8 cellular contexts compared by ENCODE assay signal in genomic region chr12:108854055-108854452, GRCh38. TPM values are rescaled to one million over a fixed set of nuclear protein-coding genes. Genes with fewer than 3 reads are reported as not detected.
DNase-seq lines count a peak whose midpoint lies in the region; TF ChIP-seq lines count a peak whose summit lies in the region.

No MANE protein-coding gene starts in this region.

- H3K9me3 Mint-ChIP-seq in activated naive CD4-positive, alpha-beta T cell treated with anti-CD3 and anti-CD28 coated beads for 36 hours = peaks cover 6% of the 10 kb centered on the region

- H3K36me3 Mint-ChIP-seq in activated naive CD4-positive, alpha-beta T cell treated with anti-CD3 and anti-CD28 coated beads for 36 hours (ENCODE audit: low read depth) = peaks cover 6% of the 10 kb centered on the region

- no peak overlapping the region for H3K27ac Mint-ChIP-seq in activated naive CD4-positive, alpha-beta T cell treated with anti-CD3 and anti-CD28 coated beads for 36 hours

- H3K27ac ChIP-seq in fibroblast of lung (ENCODE audit: insufficient read depth, low read length) = peak overlapping the region; percentile 100
- H3K27ac ChIP-seq in sigmoid colon = peak overlapping the region; percentile 91 to 99 (median 96)

- no peaks in the 10 kb centered on the region for H3K27me3 Mint-ChIP-seq in activated naive CD4-positive, alpha-beta T cell treated with anti-CD3 and anti-CD28 coated beads for 36 hours (ENCODE audit: low read depth)

- H3K4me3 Mint-ChIP-seq in activated naive CD4-positive, alpha-beta T cell treated with anti-CD3 and anti-CD28 coated beads for 36 hours = no peak overlapping the region

- H3K36me3 ChIP-seq in fibroblast of lung (ENCODE audit: control insufficient read depth, insufficient read depth, low read length) (peaks cover 5% of the 10 kb centered on the region), sigmoid colon (peaks cover 0 to 4% (median 0%) of the 10 kb centered on the region in 4 donors)

- intact Hi-C loops in sigmoid colon (cut with DNase I) = loop anchor here (1.0 to 10.0 kb wide), 3 partner anchors 51 to 241 kb away; partner anchors contain the start of genes ALKBH2 and UNG
- intact Hi-C loops in activated naive CD4-positive, alpha-beta T cell treated with anti-CD3 and anti-CD28 coated beads for 36 hours (cut with micrococcal nuclease) = loop anchor here (1.0 to 10.0 kb wide), 2 partner anchors 190 to 1089 kb away; partner anchors contain the start of gene PRDM4

- H2AFZ ChIP-seq in fibroblast of lung (ENCODE audit: low read length) = no peak overlapping the region

- peak overlapping the region in 3 of 4 experiments; percentile 3 to 46 (median 3) for H3K4me3 ChIP-seq in fibroblast of lung (replicated peaks in 1 of 4; ENCODE audit: control extremely low read depth in 1 of 4, insufficient read depth in 1 of 4, low read depth in 3 of 4, low read length in 4 of 4)
- H3K4me3 ChIP-seq in sigmoid colon = no peak overlapping the region

- DNase-seq in GM04504 (ENCODE audit: low read depth) = peak; percentile 88
- DNase-seq in RKO (ENCODE audit: low spot score) = peak; percentile 76
- peak; percentile 92 to 98 for DNase-seq in fibroblast of lung (ENCODE audit: low read depth in 2 of 2)
- peak; percentile 82 for DNase-seq in sigmoid colon
- DNase-seq in NCI-H1436 treated with DMSO at 0.1 percent for 48 hours (lab: John Stamatoyannopoulos, UW) = no peak
- no peak for DNase-seq in stimulated activated CD8-positive, alpha-beta memory T cell treated with anti-CD3 and anti-CD28 coated beads, Interleukin-4, amount 100 ng/mL, for 48 hours
- DNase-seq in activated naive CD4-positive, alpha-beta T cell treated with anti-CD3 and anti-CD28 coated beads for 36 hours = no peak
- DNase-seq in KG1 (lab: John Stamatoyannopoulos, UW) = no peak

- TF ChIP-seq CTCF in fibroblast of lung (conservative IDR thresholded peaks at IDR 0.05 in 1 of 2, IDR thresholded peaks at IDR 0.05 in 1 of 2; ENCODE audit: low read depth in 1 of 2, low read length in 2 of 2) (peak; percentile 38 to 54), sigmoid colon (IDR thresholded peaks at IDR 0.05) (peak; percentile 14 to 54 (median 39))

- peaks cover 39% of the 10 kb centered on the region for H3K4me1 ChIP-seq in fibroblast of lung (ENCODE audit: control insufficient read depth, extremely low read depth, insufficient read depth, low read length)
- peaks cover 0 to 87% (median 75%) of the 10 kb centered on the region in 4 donors for H3K4me1 ChIP-seq in sigmoid colon

- H4K20me1 ChIP-seq in fibroblast of lung (ENCODE audit: control insufficient read depth, extremely low read depth, insufficient read depth, low read length) = no peaks in the 10 kb centered on the region

- peaks cover 64% of the 10 kb centered on the region for H3K79me2 ChIP-seq in fibroblast of lung (ENCODE audit: control insufficient read depth, insufficient read depth, low read length)

- peak in 1 of 4 donors; percentile 44 for TF ChIP-seq EP300 in sigmoid colon (IDR thresholded peaks at IDR 0.05)

- CTCF ChIA-PET in activated naive CD4-positive, alpha-beta T cell treated with anti-CD3 and anti-CD28 coated beads for 36 hours (lab: Charles Lee) = no interaction called here

- 75 to 85% methylated on average over 1 of the region's 1 CpG for WGBS in sigmoid colon, 2 donors

- H3K27me3 ChIP-seq in fibroblast of lung (ENCODE audit: control insufficient read depth, insufficient read depth, low read length) (no peaks in the 10 kb centered on the region), sigmoid colon (no peaks in the 10 kb centered on the region)

- peak overlapping the region; percentile 55 for H3K9ac ChIP-seq in fibroblast of lung (ENCODE audit: insufficient read depth, low read length)

- H3K9me3 ChIP-seq in fibroblast of lung (ENCODE audit: control insufficient read depth, insufficient read depth, low read depth, low read length) (no peaks in the 10 kb centered on the region), sigmoid colon (no peaks in the 10 kb centered on the region)

- H3K4me2 ChIP-seq in fibroblast of lung (ENCODE audit: extremely low read depth, insufficient read depth, low read length) = peak overlapping the region; percentile 71

- peaks cover 32% of the 10 kb centered on the region for H3K4me1 Mint-ChIP-seq in activated naive CD4-positive, alpha-beta T cell treated with anti-CD3 and anti-CD28 coated beads for 36 hours (ENCODE audit: low read depth)

- TF ChIP-seq POLR2A in sigmoid colon (IDR thresholded peaks at IDR 0.05) = no peak

RNA-seq across cellular contexts. Expression of gene SSH1, which starts 3.3 kb away (rescaled TPM):
- total RNA-seq in fibroblast of lung (14.4 and 24.9 TPM in 2 replicates), sigmoid colon (10 to 100 TPM in 3 of 4 donors, 1 to 10 TPM in 1; 9.9 to 19.7 (median 12.6) TPM)
- polyA plus RNA-seq in fibroblast of lung (22.1 and 31.9 TPM in 2 replicates), sigmoid colon (10 to 100 TPM in 1 of 3 donors, 1 to 10 TPM in 2; 3.6 to 10.1 (median 5.1) TPM)
- 21.3 and 23.4 TPM in 2 replicates for polyA plus RNA-seq in fibroblast of lung (2012)
- polyA minus RNA-seq in fibroblast of lung (ENCODE audit: low replicate concordance) = 66.6 and 95.5 TPM in 2 replicates
- total RNA-seq in activated naive CD4-positive, alpha-beta T cell treated with anti-CD3 and anti-CD28 coated beads for 36 hours = 10 to 100 TPM in 1 of 2 experiments, 1 to 10 TPM in 1; 8.7 to 11.1 TPM

RNA-seq across cellular contexts. Expression of gene DAO, which starts 25.8 kb away (rescaled TPM):
- total RNA-seq in fibroblast of lung (not detected in 2 replicates), sigmoid colon (not detected)
- polyA plus RNA-seq in fibroblast of lung (not detected in 2 replicates), sigmoid colon (1 to 10 TPM; 1.0 to 9.0 (median 4.2) TPM)
- not detected in 2 replicates for polyA plus RNA-seq in fibroblast of lung (2012)
- polyA minus RNA-seq in fibroblast of lung (ENCODE audit: low replicate concordance) = not detected in 2 replicates
- not detected for total RNA-seq in activated naive CD4-positive, alpha-beta T cell treated with anti-CD3 and anti-CD28 coated beads for 36 hours

Comparison
In these comparisons a context has a peak if more than half of its experiments do, and no peak if none do; other contexts are left out.
1. DNase-seq: peak in GM04504 (single experiment), RKO (single experiment), fibroblast of lung (2 of 2) and sigmoid colon (single experiment); none in NCI-H1436 treated with DMSO at 0.1 percent for 48 hours (single experiment), stimulated activated CD8-positive, alpha-beta memory T cell treated with anti-CD3 and anti-CD28 coated beads, Interleukin-4, amount 100 ng/mL, for 48 hours (single experiment), activated naive CD4-positive, alpha-beta T cell treated with anti-CD3 and anti-CD28 coated beads for 36 hours (single experiment) and KG1 (single experiment).
2. H3K4me3 ChIP-seq: peak in fibroblast of lung (3 of 4); none in sigmoid colon (0 of 4).